ENCODE assay signal across 2 cellular contexts in genomic region chr6:110475255-110475654, GRCh38.
TF ChIP-seq lines count a peak whose summit lies in the region.

No MANE protein-coding gene starts in this region.

TF ChIP-seq in HepG2, 621 proteins besides CTCF, POLR2A, EP300 and RAD21 (continued from another document):
- TF ChIP-seq HIC2 (CRISPR knock-in tag; IDR thresholded peaks at IDR 0.05; ENCODE audit: low read depth) (no peak), CC2D1A (CRISPR knock-in tag; IDR thresholded peaks at IDR 0.05) (no peak), SAP130 (CRISPR knock-in tag; IDR thresholded peaks at IDR 0.05; ENCODE audit: low read depth) (no peak), TOE1 (CRISPR knock-in tag; IDR thresholded peaks at IDR 0.05) (no peak), ZNF737 (CRISPR knock-in tag; IDR thresholded peaks at IDR 0.05; ENCODE audit: borderline replicate concordance) (no peak), ZNF784 (CRISPR knock-in tag; IDR thresholded peaks at IDR 0.05; ENCODE audit: borderline replicate concordance) (no peak), PATZ1 (CRISPR knock-in tag; IDR thresholded peaks at IDR 0.05) (no peak), ZNF772 (CRISPR knock-in tag; IDR thresholded peaks at IDR 0.05) (no peak), SIN3A (IDR thresholded peaks at IDR 0.05; ENCODE audit: borderline replicate concordance, low read depth, low read length) (no peak)

TF ChIP-seq in WTC11, 78 proteins besides CTCF, POLR2A, EP300 and RAD21 (continued from another document):
- TF ChIP-seq ATF2 (CRISPR knock-in tag; IDR thresholded peaks at IDR 0.05; ENCODE audit: borderline replicate concordance, low read depth) (no peak), CREB1 (CRISPR knock-in tag; IDR thresholded peaks at IDR 0.05) (no peak), NR1H2 (CRISPR knock-in tag; IDR thresholded peaks at IDR 0.05) (no peak), MLX (CRISPR knock-in tag; IDR thresholded peaks at IDR 0.05) (no peak), ZNF281 (CRISPR knock-in tag; IDR thresholded peaks at IDR 0.05) (no peak)
